ENCODE assay signal across 8 cellular contexts in genomic region chr7:23490357-23491131, GRCh38. TPM values are rescaled to one million over a fixed set of nuclear protein-coding genes. Genes with fewer than 3 reads are reported as not detected.
DNase-seq lines count a peak whose midpoint lies in the region; ATAC-seq and TF ChIP-seq lines count a peak whose summit lies in the region.

No MANE protein-coding gene starts in this region.

- H3K4me3 ChIP-seq in breast epithelium (peak overlapping the region; percentile 45 to 72 (median 56)), mammary epithelial cell (replicated peaks in 1 of 3; ENCODE audit: insufficient read depth in 1 of 3, low read depth in 2 of 3, low read length in 3 of 3) (no peak overlapping the region)

- BruUV-seq in MCF 10A (replicated peaks; lab: Mats Ljungman, UMichigan), result no TSS peak
- BruUV-seq in mammary epithelial cell (replicated peaks; lab: Mats Ljungman, UMichigan), result no TSS peak

- 44% methylated on average over 19 of the region's 56 CpGs for WGBS in mammary epithelial cell (ENCODE audit: low coverage, missing lambda C conversion rate)

- H3K27me3 Mint-ChIP-seq in MCF 10A (ENCODE audit: insufficient read depth, unreplicated experiment) (no peaks in the 10 kb centered on the region), chondrocyte (ENCODE audit: low read depth) (no peaks in the 10 kb centered on the region)

- no peak overlapping the region for H3K4me2 ChIP-seq in mammary epithelial cell (ENCODE audit: insufficient read depth, low read depth, low read length)

- intact Hi-C loops in breast epithelium (cut with DNase I; ENCODE audit: low total_unique reads), result no loop called here
- intact Hi-C loops in MCF 10A (cut with micrococcal nuclease), result no loop called here
- intact Hi-C loops in mammary epithelial cell (cut with micrococcal nuclease), result no loop called here

- H3K27ac ChIP-seq in breast epithelium (no peak overlapping the region), mammary epithelial cell (ENCODE audit: insufficient read depth, low read depth, low read length) (no peak overlapping the region), layer of hippocampus (ENCODE audit: low read depth, low read length) (peak overlapping the region; percentile 46)

- peak overlapping the region; percentile 18 for H2AFZ ChIP-seq in mammary epithelial cell (ENCODE audit: low read depth, low read length)

- H3K27ac Mint-ChIP-seq in MCF 10A (ENCODE audit: low read depth, unreplicated experiment) (no peak overlapping the region), chondrocyte (ENCODE audit: unreplicated experiment) (no peak overlapping the region)

- H3K36me3 ChIP-seq in breast epithelium (no peaks in the 10 kb centered on the region), mammary epithelial cell (ENCODE audit: insufficient read depth, low read length) (no peaks in the 10 kb centered on the region)

- POLR2A ChIA-PET in MCF 10A (lab: Yijun Ruan, JAX), result interaction anchor here (0.6 to 1.2 kb wide), 4 partner anchors 12 to 143 kb away, joined by 3 read pairs; no protein-coding TSS in a partner anchor

- TF ChIP-seq CTCF in breast epithelium (IDR thresholded peaks at IDR 0.05), result no peak
- no peak for TF ChIP-seq CTCF in MCF 10A (IDR thresholded peaks at IDR 0.05; ENCODE audit: unreplicated experiment)
- TF ChIP-seq CTCF in mammary epithelial cell (conservative IDR thresholded peaks at IDR 0.05 in 1 of 2, IDR thresholded peaks at IDR 0.05 in 1 of 2; ENCODE audit: extremely low read depth in 1 of 2, insufficient read depth in 1 of 2, low read depth in 1 of 2, low read length in 2 of 2), result no peak
- TF ChIP-seq CTCF in chondrocyte (IDR thresholded peaks at IDR 0.05), result no peak

- H3K4me3 Mint-ChIP-seq in MCF 10A (ENCODE audit: unreplicated experiment) (no peak overlapping the region), chondrocyte (ENCODE audit: unreplicated experiment) (no peak overlapping the region)

- H3K27me3 ChIP-seq in breast epithelium (no peaks in the 10 kb centered on the region), mammary epithelial cell (ENCODE audit: insufficient read depth, low read length) (peaks cover 1% of the 10 kb centered on the region), layer of hippocampus (ENCODE audit: control insufficient read depth, insufficient read depth, low read length) (no peaks in the 10 kb centered on the region)

- DNase-seq in breast epithelium (ENCODE audit: low spot score in 2 of 2), result no peak
- DNase-seq in MCF 10A (ENCODE audit: unreplicated experiment), result no peak
- DNase-seq in T-helper 22 cell (ENCODE audit: low read depth), result peak; percentile 29
- no peak for DNase-seq in mammary epithelial cell
- DNase-seq in stimulated activated CD8-positive, alpha-beta memory T cell treated with anti-CD3 and anti-CD28 coated beads, Interleukin-4, amount 100 ng/mL, for 48 hours, result peak; percentile 57
- no peak for DNase-seq in chondrocyte (ENCODE audit: low spot score)

- H3K9me3 ChIP-seq in breast epithelium, result no peaks in the 10 kb centered on the region
- H3K9me3 ChIP-seq in mammary epithelial cell (replicated peaks; ENCODE audit: insufficient read depth, low read length), result no peaks in the 10 kb centered on the region

- H3K4me1 Mint-ChIP-seq in MCF 10A (ENCODE audit: insufficient read depth, unreplicated experiment) (no peaks in the 10 kb centered on the region), chondrocyte (ENCODE audit: low read depth) (no peaks in the 10 kb centered on the region)

- no peaks in the 10 kb centered on the region for H3K79me2 ChIP-seq in mammary epithelial cell (ENCODE audit: insufficient read depth, low read length)

- CTCF ChIA-PET in MCF 10A (lab: Yijun Ruan, JAX) (interaction anchor here (0.7 to 1.0 kb wide), 2 partner anchors 214 to 218 kb away, joined by 3 read pairs; no protein-coding TSS in a partner anchor), mammary epithelial cell (lab: Charles Lee; ENCODE audit: low non-redundant PET) (interaction anchor here (0.7 kb wide), 1 partner anchor 70 kb away, joined by 4 read pairs; no protein-coding TSS in a partner anchor)

- H3K36me3 Mint-ChIP-seq in MCF 10A (ENCODE audit: insufficient read depth, unreplicated experiment) (no peaks in the 10 kb centered on the region), chondrocyte (ENCODE audit: low read depth) (no peaks in the 10 kb centered on the region)

- TF ChIP-seq POLR2A in breast epithelium (IDR thresholded peaks at IDR 0.05), result no peak

- no peak overlapping the region for H3K9ac ChIP-seq in mammary epithelial cell (ENCODE audit: insufficient read depth, low read length)

- H4K20me1 ChIP-seq in mammary epithelial cell (ENCODE audit: insufficient read depth, low read length), result no peaks in the 10 kb centered on the region

- peak; percentile 70 for ATAC-seq in HG03045 (IDR thresholded peaks at IDR 0.05; ENCODE audit: unreplicated experiment)

- no peaks in the 10 kb centered on the region for H3K9me3 Mint-ChIP-seq in MCF 10A (ENCODE audit: unreplicated experiment)
- H3K9me3 Mint-ChIP-seq in chondrocyte (ENCODE audit: low read depth), result no peaks in the 10 kb centered on the region

- in situ Hi-C loops in mammary epithelial cell (cut with MboI; ENCODE audit: low sequenced_read_pairs in 2 of 2), result no loop called here

- dilution Hi-C loops in mammary epithelial cell (cut with HindIII; ENCODE audit: low sequenced_read_pairs), result no loop called here

- H3K4me1 ChIP-seq in breast epithelium (no peaks in the 10 kb centered on the region), mammary epithelial cell (ENCODE audit: insufficient read depth, low read length) (no peaks in the 10 kb centered on the region)

RNA-seq across cellular contexts. Expression of gene IGF2BP3, which starts 20.3 kb away (rescaled TPM):
- total RNA-seq in breast epithelium (1 to 10 TPM in 1 of 3 donors, under 1 TPM in 1, not detected in 1; 0.59 to 3.5 TPM), MCF 10A (2022) (27.0 and 29.8 TPM in 2 replicates), mammary epithelial cell (10 to 100 TPM in 1 of 2 donors, 1 to 10 TPM in 1; 5.0 to 14.4 TPM), chondrocyte (47.9 to 55.4 TPM (median 53.0 TPM) in 3 replicates)
- polyA plus RNA-seq in mammary epithelial cell, result 12.4 TPM
- polyA minus RNA-seq in mammary epithelial cell, result 28.1 TPM

RNA-seq across cellular contexts. Expression of gene TRA2A, which starts 41.2 kb away (rescaled TPM):
- total RNA-seq in breast epithelium, result 10 to 100 TPM; 40.3 to 72.9 (median 46.2) TPM
- 92.9 and 113 TPM in 2 replicates for total RNA-seq in MCF 10A (2022)
- total RNA-seq in mammary epithelial cell, result 10 to 100 TPM; 25.5 to 95.2 TPM
- polyA plus RNA-seq in mammary epithelial cell, result 34.6 TPM
- polyA minus RNA-seq in mammary epithelial cell, result 12.0 TPM
- total RNA-seq in chondrocyte, result 58.3 to 93.2 TPM (median 60.9 TPM) in 3 replicates

Comparison
In these comparisons a context has a peak if more than half of its experiments do, and no peak if none do; other contexts are left out.
1. H3K4me3 ChIP-seq: peak in breast epithelium (3 of 3); none in mammary epithelial cell (0 of 3).
2. DNase-seq: peak in T-helper 22 cell (single experiment) and stimulated activated CD8-positive, alpha-beta memory T cell treated with anti-CD3 and anti-CD28 coated beads, Interleukin-4, amount 100 ng/mL, for 48 hours (single experiment); none in breast epithelium (0 of 2), MCF 10A (single experiment), mammary epithelial cell (single experiment) and chondrocyte (single experiment).